9 cellular contexts compared by ENCODE assay signal in genomic region chr3:42079701-42080323, GRCh38. TPM values are rescaled to one million over a fixed set of nuclear protein-coding genes. Genes with fewer than 3 reads are reported as not detected.
DNase-seq lines count a peak whose midpoint lies in the region; ATAC-seq, FAIRE-seq and TF ChIP-seq lines count a peak whose summit lies in the region.
"Had no signal": no experiment of that assay in that cellular context is flagged by ENCODE, and none has a peak within 500 bp of the region (broad histone marks: within the 10 kb centered on the region; RNA-seq: fewer than 3 reads in every experiment).

No MANE protein-coding gene starts in this region.

- peaks cover 100% of the 10 kb centered on the region for H3K79me2 ChIP-seq in GM23248 (ENCODE audit: insufficient read depth)
- H3K79me2 ChIP-seq in fibroblast of lung (ENCODE audit: control insufficient read depth, insufficient read depth, low read length), result peaks cover 67% of the 10 kb centered on the region

- CTCF ChIA-PET in Panc1 (lab: Charles Lee), result interaction anchor here (0.9 kb wide), 1 partner anchor 67 kb away, joined by 3 read pairs; no protein-coding TSS in a partner anchor

- FAIRE-seq in RCC 7860 (lab: Jason Lieb, UNC), result no peak
- FAIRE-seq: islet of Langerhans had no signal

- H3K36me3 ChIP-seq in GM23248 (ENCODE audit: low read depth) (no peaks in the 10 kb centered on the region), Panc1 (ENCODE audit: control insufficient read depth, insufficient read depth, low read length) (no peaks in the 10 kb centered on the region), fibroblast of lung (ENCODE audit: control insufficient read depth, insufficient read depth, low read length) (no peaks in the 10 kb centered on the region), gastrocnemius medialis (no peaks in the 10 kb centered on the region), prostate gland (no peaks in the 10 kb centered on the region)

- H3K9me2 ChIP-seq in GM23248 (ENCODE audit: insufficient read depth), result no peaks in the 10 kb centered on the region

- no peak overlapping the region for H3K4me3 ChIP-seq in GM23248
- peak overlapping the region in 1 of 2 experiments; percentile 29; a peak in 2 of 4 replicates for H3K4me3 ChIP-seq in Panc1 (ENCODE audit: low read depth in 2 of 2, low read length in 2 of 2)
- no peak overlapping the region for H3K4me3 ChIP-seq in fibroblast of lung (replicated peaks in 1 of 4; ENCODE audit: control extremely low read depth in 1 of 4, insufficient read depth in 1 of 4, low read depth in 3 of 4, low read length in 4 of 4)
- no peak overlapping the region for H3K4me3 ChIP-seq in gastrocnemius medialis
- H3K4me3 ChIP-seq in prostate gland, result no peak overlapping the region

- ATAC-seq in Panc1, result peak; percentile 46
- ATAC-seq in gastrocnemius medialis, result peak in 1 of 2 donors; percentile 42

- in situ Hi-C loops in GM23248 (cut with MboI), result no loop called here
- in situ Hi-C loops in Panc1 (cut with HindIII; ENCODE audit: low pct_unique_long_range_greater_than_20kb, low sequenced_read_pairs), result no loop called here
- in situ Hi-C loops in gastrocnemius medialis (cut with MboI; ENCODE audit: low sequenced_read_pairs in 4 of 4), result loop anchor here in 2 of 4 donors (5.0 to 10.0 kb wide), 2 partner anchors 55 to 78 kb away; no protein-coding TSS in a partner anchor

- H4K20me1 ChIP-seq in GM23248 (ENCODE audit: insufficient read depth), result no peaks in the 10 kb centered on the region
- no peaks in the 10 kb centered on the region for H4K20me1 ChIP-seq in fibroblast of lung (ENCODE audit: control insufficient read depth, extremely low read depth, insufficient read depth, low read length)

- no peaks in the 10 kb centered on the region for H3K9me3 ChIP-seq in GM23248 (ENCODE audit: low read depth)
- H3K9me3 ChIP-seq in Panc1 (ENCODE audit: control insufficient read depth, insufficient read depth, low read depth, low read length), result no peaks in the 10 kb centered on the region
- H3K9me3 ChIP-seq in fibroblast of lung (ENCODE audit: control insufficient read depth, insufficient read depth, low read depth, low read length), result no peaks in the 10 kb centered on the region
- no peaks in the 10 kb centered on the region for H3K9me3 ChIP-seq in gastrocnemius medialis
- H3K9me3 ChIP-seq in prostate gland, result no peaks in the 10 kb centered on the region

- H3K9ac ChIP-seq in GM23248, result 0 out of 2 replicates have a peak overlapping the region, but pooled peaks have one; percentile 39
- no peak overlapping the region for H3K9ac ChIP-seq in fibroblast of lung (ENCODE audit: insufficient read depth, low read length)

- peak overlapping the region; percentile 71 for H3K27ac ChIP-seq in GM23248
- peak overlapping the region; percentile 86 for H3K27ac ChIP-seq in Panc1 (ENCODE audit: low read length)
- peak overlapping the region; percentile 62 for H3K27ac ChIP-seq in fibroblast of lung (ENCODE audit: insufficient read depth, low read length)
- peak overlapping the region; percentile 64 to 75 (median 70) for H3K27ac ChIP-seq in gastrocnemius medialis
- no peak overlapping the region for H3K27ac ChIP-seq in prostate gland

- H3F3A ChIP-seq in GM23248 (ENCODE audit: insufficient read depth), result peaks cover 30% of the 10 kb centered on the region

- peaks cover 46% of the 10 kb centered on the region for H3K4me1 ChIP-seq in GM23248 (ENCODE audit: insufficient read depth)
- H3K4me1 ChIP-seq in Panc1 (ENCODE audit: control insufficient read depth, insufficient read depth, low read length), result peaks cover 45% of the 10 kb centered on the region
- H3K4me1 ChIP-seq in fibroblast of lung (ENCODE audit: control insufficient read depth, extremely low read depth, insufficient read depth, low read length), result peaks cover 10% of the 10 kb centered on the region
- peaks cover 57 to 60% of the 10 kb centered on the region in 2 donors for H3K4me1 ChIP-seq in gastrocnemius medialis
- H3K4me1 ChIP-seq in prostate gland (replicated peaks), result no peaks in the 10 kb centered on the region

- H3K27me3 ChIP-seq in GM23248 (replicated peaks; ENCODE audit: insufficient read depth) (no peaks in the 10 kb centered on the region), Panc1 (ENCODE audit: control insufficient read depth, insufficient read depth, low read length) (no peaks in the 10 kb centered on the region), fibroblast of lung (ENCODE audit: control insufficient read depth, insufficient read depth, low read length) (no peaks in the 10 kb centered on the region), gastrocnemius medialis (no peaks in the 10 kb centered on the region), prostate gland (replicated peaks; ENCODE audit: insufficient read depth) (no peaks in the 10 kb centered on the region)

- intact Hi-C loops in Panc1 (cut with micrococcal nuclease; ENCODE audit: unreplicated experiment), result no loop called here
- intact Hi-C loops in gastrocnemius medialis (cut with DNase I; ENCODE audit: low total_unique reads), result no loop called here
- intact Hi-C loops in prostate gland (cut with DNase I), result no loop called here

- no peak overlapping the region for H3K4me2 ChIP-seq in GM23248 (ENCODE audit: unreplicated experiment)
- H3K4me2 ChIP-seq in fibroblast of lung (ENCODE audit: extremely low read depth, insufficient read depth, low read length), result no peak overlapping the region

- 79 to 84% methylated on average over 13 of the region's 13 CpGs for WGBS in GM23248 (ENCODE audit: low coverage in 1 of 2, low lambda C conversion rate in 2 of 2, missing lambda C conversion rate in 2 of 2), 2 experiments
- WGBS in prostate gland, result 70% methylated on average over 13 of the region's 13 CpGs

- BruUV-seq in Panc1 (replicated peaks; lab: Mats Ljungman, UMichigan), result no TSS peak

- no peak for DNase-seq in GM23248
- no peak for DNase-seq in Panc1 (ENCODE audit: low read depth, low spot score)
- DNase-seq in fibroblast of lung (ENCODE audit: low read depth in 2 of 2), result no peak
- no peak for DNase-seq in gastrocnemius medialis
- DNase-seq in T1000 (lab: John Stamatoyannopoulos, UW), result no peak
- no peak for DNase-seq in prostate gland (ENCODE audit: low spot score)
- no peak for DNase-seq in RCC 7860 (ENCODE audit: low spot score)
- no peak for DNase-seq in midbrain (lab: John Stamatoyannopoulos, UW)

- TF ChIP-seq POLR2A in gastrocnemius medialis (IDR thresholded peaks at IDR 0.05) (no peak), prostate gland (IDR thresholded peaks at IDR 0.05) (no peak)

- H2AFZ ChIP-seq in GM23248, result no peak overlapping the region
- no peak overlapping the region for H2AFZ ChIP-seq in fibroblast of lung (ENCODE audit: low read length)

- POLR2A ChIA-PET in Panc1 (lab: Charles Lee), result interaction anchor here (0.7 to 1.1 kb wide), 2 partner anchors 9 to 54 kb away, joined by 3 read pairs; no protein-coding TSS in a partner anchor

- no peak for TF ChIP-seq CTCF in Panc1 (IDR thresholded peaks at IDR 0.05)
- no peak for TF ChIP-seq CTCF in fibroblast of lung (conservative IDR thresholded peaks at IDR 0.05 in 1 of 2, IDR thresholded peaks at IDR 0.05 in 1 of 2; ENCODE audit: low read depth in 1 of 2, low read length in 2 of 2)
- TF ChIP-seq CTCF in gastrocnemius medialis (IDR thresholded peaks at IDR 0.05 in 4 of 5, conservative IDR thresholded peaks at IDR 0.05 in 1 of 5), result no peak
- TF ChIP-seq CTCF in prostate gland (IDR thresholded peaks at IDR 0.05), result no peak

RNA-seq across cellular contexts. Expression of gene TRAK1, which starts 11.3 kb away (rescaled TPM):
- 41.5 and 51.0 TPM in 2 replicates for total RNA-seq in GM23248 (2014; rRNA removed; shearing (Covaris generic))
- polyA plus RNA-seq in GM23248 (2016; fragmentation: Nextera tagmentation; extraction: Ambion mirVana), result 13.6 and 13.7 TPM in 2 replicates
- total RNA-seq in Panc1 (2021; ENCODE audit: unreplicated experiment), result 38.4 TPM
- 36.8 TPM for polyA plus RNA-seq in Panc1 (2012; ENCODE audit: insufficient read length)
- total RNA-seq in fibroblast of lung, result 19.3 and 37.8 TPM in 2 replicates
- polyA plus RNA-seq in fibroblast of lung, result 34.9 and 44.0 TPM in 2 replicates
- 28.5 and 39.9 TPM in 2 replicates for polyA plus RNA-seq in fibroblast of lung (2012)
- polyA minus RNA-seq in fibroblast of lung (ENCODE audit: low replicate concordance), result 59.2 and 77.2 TPM in 2 replicates
- 100 to 1,000 TPM in 2 of 4 donors, 10 to 100 TPM in 2; 59.5 to 109 (median 98.6) TPM for total RNA-seq in gastrocnemius medialis
- total RNA-seq in prostate gland, result 10 to 100 TPM; 35.6 to 80.3 TPM

Comparison
In these comparisons a context has a peak if more than half of its experiments do, and no peak if none do; other contexts are left out.
1. H3K27ac ChIP-seq: peak in GM23248 (single experiment), Panc1 (single experiment), fibroblast of lung (single experiment) and gastrocnemius medialis (4 of 4); none in prostate gland (0 of 2).